Comparison of ENCODE assay signal across 8 cellular contexts in the genomic region with DNA sequence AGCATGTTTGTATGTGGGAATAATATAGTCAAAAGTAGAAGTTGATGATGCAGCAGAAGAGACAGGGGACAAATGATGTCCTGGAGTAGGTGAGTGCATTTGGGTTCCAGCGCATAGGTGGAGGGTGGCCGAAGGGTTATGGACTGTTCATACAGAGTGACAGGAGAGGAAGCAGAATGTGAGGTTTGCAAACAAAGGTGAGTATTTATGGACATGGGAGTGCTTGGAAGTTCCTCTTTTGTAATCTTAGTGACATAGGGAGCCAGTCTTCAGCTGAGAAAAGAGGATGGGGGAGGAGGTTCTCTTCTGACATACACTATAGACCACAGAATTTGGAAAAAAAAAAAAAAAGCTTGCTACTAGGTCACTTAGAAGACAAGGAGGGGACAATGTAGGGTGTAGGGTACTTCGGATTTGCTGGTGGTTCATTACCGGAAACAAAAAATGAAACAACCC.
DNase-seq lines count a peak whose midpoint lies in the region; ATAC-seq and TF ChIP-seq lines count a peak whose summit lies in the region.

No MANE protein-coding gene starts in this region.

- H3K27me3 ChIP-seq in liver (ENCODE audit: control insufficient read depth in 4 of 4, insufficient read depth in 4 of 4, low read length in 3 of 4), result no peaks in the 10 kb centered on the region

- no peaks in the 10 kb centered on the region for H3K9me3 ChIP-seq in liver (ENCODE audit: control insufficient read depth in 4 of 4, low read length in 3 of 4)

- DNase-seq in SIG-M5 treated with dmso at 0.1 percent for 504 hours (lab: John Stamatoyannopoulos, UW; ENCODE audit: unreplicated experiment), result peak; percentile 91
- no peak for DNase-seq in NCI-H524 (lab: John Stamatoyannopoulos, UW)
- no peak for DNase-seq in activated CD4-positive, alpha-beta T cell treated with anti-CD3 and anti-CD28 coated beads, Interleukin-2, amount 50 U/mL, for 4 hours
- DNase-seq in activated gamma-delta T cell treated with Interleukin-2 at 50 U/mL for 16 hours, result no peak
- no peak for DNase-seq in NCI-H524 treated with DMSO at 0.1 percent for 48 hours (lab: John Stamatoyannopoulos, UW)

- H3K27ac ChIP-seq in liver (ENCODE audit: low read depth in 1 of 2, low read length in 2 of 2), result peak overlapping the region; percentile 76 to 78

- no peaks in the 10 kb centered on the region for H3K36me3 ChIP-seq in liver (ENCODE audit: control insufficient read depth in 4 of 4, insufficient read depth in 3 of 4, low read depth in 1 of 4, low read length in 3 of 4)

- ATAC-seq in GM18517 (IDR thresholded peaks at IDR 0.05; ENCODE audit: unreplicated experiment), result peak; percentile 76
- peak; percentile 54 for ATAC-seq in HG02885 (IDR thresholded peaks at IDR 0.05; ENCODE audit: poor library complexity, unreplicated experiment)

- H3K4me1 ChIP-seq in liver (ENCODE audit: control insufficient read depth in 4 of 4, insufficient read depth in 4 of 4, low read length in 3 of 4), result peaks cover 4 to 29% (median 23%) of the 10 kb centered on the region in 4 donors

- peak overlapping the region in 1 of 2 donors; percentile 79 for H3K9ac ChIP-seq in liver (ENCODE audit: low read depth in 1 of 2, low read length in 2 of 2)

- 66% methylated on average over 4 of the region's 4 CpGs for WGBS in liver

- TF ChIP-seq CTCF in liver (IDR thresholded peaks at IDR 0.05; ENCODE audit: low read depth, low read length, missing input control), result no peak

- no peak for TF ChIP-seq RAD21 in liver (IDR thresholded peaks at IDR 0.05)

- no peak overlapping the region for H3K4me3 ChIP-seq in liver (ENCODE audit: low read depth in 1 of 3, low read length in 3 of 3)

TF ChIP-seq in liver, 16 proteins besides CTCF, POLR2A, EP300 and RAD21:
- TF ChIP-seq EGR1 (IDR thresholded peaks at IDR 0.05; ENCODE audit: low read depth in 2 of 2) (no peak), HNF4A (conservative IDR thresholded peaks at IDR 0.05) (no peak), HNF4G (IDR thresholded peaks at IDR 0.05) (no peak), JUND (IDR thresholded peaks at IDR 0.05) (no peak), NR2F2 (IDR thresholded peaks at IDR 0.05) (no peak), GABPA (IDR thresholded peaks at IDR 0.05 in 1 of 2, conservative IDR thresholded peaks at IDR 0.05 in 1 of 2) (no peak), YY1 (IDR thresholded peaks at IDR 0.05) (no peak)
- TF ChIP-seq, protein P1, sequence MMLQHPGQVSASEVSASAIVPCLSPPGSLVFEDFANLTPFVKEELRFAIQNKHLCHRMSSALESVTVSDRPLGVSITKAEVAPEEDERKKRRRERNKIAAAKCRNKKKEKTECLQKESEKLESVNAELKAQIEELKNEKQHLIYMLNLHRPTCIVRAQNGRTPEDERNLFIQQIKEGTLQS (IDR thresholded peaks at IDR 0.05), result no peak
- TF ChIP-seq, protein P2, sequence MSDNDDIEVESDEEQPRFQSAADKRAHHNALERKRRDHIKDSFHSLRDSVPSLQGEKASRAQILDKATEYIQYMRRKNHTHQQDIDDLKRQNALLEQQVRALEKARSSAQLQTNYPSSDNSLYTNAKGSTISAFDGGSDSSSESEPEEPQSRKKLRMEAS (IDR thresholded peaks at IDR 0.05), result no peak
